ENCODE assay signal across 22 cellular contexts in the genomic region with DNA sequence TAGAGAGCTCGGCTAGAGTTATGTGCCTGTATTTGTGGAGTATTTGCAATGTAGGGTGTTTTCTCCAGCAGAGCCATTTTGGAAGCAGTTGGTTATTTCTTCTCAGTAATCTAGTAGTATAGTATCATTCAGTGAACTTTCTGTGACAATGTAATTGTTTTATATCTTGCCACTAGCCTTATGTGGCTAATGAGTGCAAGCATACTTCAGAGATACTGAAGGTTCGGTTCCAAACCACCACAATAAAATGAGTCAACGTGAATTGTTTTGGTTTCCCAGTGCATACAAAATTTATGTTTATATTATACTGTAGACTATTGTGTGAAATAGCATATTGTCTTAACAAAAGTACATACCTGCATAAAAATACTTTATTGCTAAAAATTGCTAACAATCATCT.
A peak's percentile ranks its signal among the peaks of the same experiment; 100 is the strongest.
DNase-seq lines count a peak whose midpoint lies in the region; ATAC-seq, FAIRE-seq and TF ChIP-seq lines count a peak whose summit lies in the region.
"Had no signal": no experiment of that assay in that cellular context is flagged by ENCODE, and none has a peak within 500 bp of the region (broad histone marks: within the 10 kb centered on the region; RNA-seq: fewer than 3 reads in every experiment).

No MANE protein-coding gene starts in this region.

- no peaks in the 10 kb centered on the region for H3K9me3 ChIP-seq in endothelial cell of umbilical vein (replicated peaks; ENCODE audit: control insufficient read depth, insufficient read depth, low read length)
- H3K9me3 ChIP-seq: Caco-2 had no signal

- no peaks in the 10 kb centered on the region for H3K36me3 ChIP-seq in endothelial cell of umbilical vein (ENCODE audit: control insufficient read depth in 2 of 2, extremely low read depth in 1 of 2, insufficient read depth in 2 of 2, low read length in 2 of 2)

- H3K4me2 ChIP-seq in endothelial cell of umbilical vein (ENCODE audit: insufficient read depth, low read length), result no peak overlapping the region
- H3K4me2 ChIP-seq: SK-N-SH had no signal

- no peak overlapping the region for H3K27ac ChIP-seq in endothelial cell of umbilical vein (ENCODE audit: insufficient read depth, low read depth, low read length)
- H3K27ac ChIP-seq: C4-2B had no signal

- no peak for TF ChIP-seq POLR2A in endothelial cell of umbilical vein (IDR thresholded peaks at IDR 0.05; ENCODE audit: low read depth, low read length)

- H3K79me2 ChIP-seq in endothelial cell of umbilical vein (ENCODE audit: control insufficient read depth, insufficient read depth, low read length), result no peaks in the 10 kb centered on the region

- POLR2A ChIA-PET in endothelial cell of umbilical vein (lab: Charles Lee), result no interaction called here

- no peak overlapping the region for H3K9ac ChIP-seq in endothelial cell of umbilical vein (replicated peaks; ENCODE audit: extremely low read depth, insufficient read depth, low read length)
- H3K9ac ChIP-seq: SK-N-SH had no signal

- TF ChIP-seq CTCF in endothelial cell of umbilical vein (IDR thresholded peaks at IDR 0.05; ENCODE audit: extremely low read depth in 1 of 2, insufficient read depth in 1 of 2, low read depth in 1 of 2, low read length in 2 of 2), result no peak

- no TSS peak for BruUV-seq in endothelial cell of umbilical vein (replicated peaks; lab: Mats Ljungman, UMichigan)

- ATAC-seq in left colon (peak; percentile 85), sciatic nerve (no peak), HG02642 (IDR thresholded peaks at IDR 0.05; ENCODE audit: poor library complexity, unreplicated experiment) (no peak)
- ATAC-seq: CD8-positive, alpha-beta T cell; GM12878; HCT116 had no signal

- dilution Hi-C loops in endothelial cell of umbilical vein (cut with MboI; ENCODE audit: extremely low pct_ligation_motif_present, low sequenced_read_pairs), result no loop called here

- DNase-seq in M059J (ENCODE audit: low read depth) (peak; percentile 74), endothelial cell of umbilical vein (ENCODE audit: low read depth, low spot score) (no peak), left colon (no peak), sciatic nerve (ENCODE audit: low spot score) (no peak), NCI-H526 (lab: John Stamatoyannopoulos, UW) (no peak), posterior vena cava (ENCODE audit: low spot score) (no peak)
- DNase-seq: Caco-2; CD8-positive, alpha-beta T cell; GDM1; Karpas-422; MV-4-11; NCI-H1105; NCI-H146; NCI-H1930; NCI-H2107; NCI-H524; NCI-H774; SK-N-SH had no signal

- H2AFZ ChIP-seq in endothelial cell of umbilical vein (ENCODE audit: low read depth, low read length), result no peak overlapping the region

- no peak overlapping the region for H3K4me3 ChIP-seq in endothelial cell of umbilical vein (replicated peaks in 1 of 3; ENCODE audit: insufficient read depth in 1 of 3, low read depth in 1 of 3, low read length in 3 of 3)
- H3K4me3 ChIP-seq: GM12878 had no signal

- intact Hi-C loops in endothelial cell of umbilical vein (cut with micrococcal nuclease), result no loop called here
- intact Hi-C loops in left colon (cut with DNase I, micrococcal nuclease), result no loop called here
- intact Hi-C loops in sciatic nerve (cut with DNase I), result no loop called here
- intact Hi-C loops in posterior vena cava (cut with DNase I), result no loop called here

- H3K9me1 ChIP-seq in endothelial cell of umbilical vein (replicated peaks; ENCODE audit: control insufficient read depth, extremely low read depth, insufficient read depth, low read length), result no peaks in the 10 kb centered on the region

- H4K20me1 ChIP-seq in endothelial cell of umbilical vein (replicated peaks; ENCODE audit: control insufficient read depth, extremely low read depth, insufficient read depth, low read length), result no peaks in the 10 kb centered on the region

- FAIRE-seq in endothelial cell of umbilical vein (lab: Jason Lieb, UNC), result peak; percentile 12
- FAIRE-seq: GM12878 had no signal

- no peaks in the 10 kb centered on the region for H3K4me1 ChIP-seq in endothelial cell of umbilical vein (ENCODE audit: control insufficient read depth, extremely low read depth, insufficient read depth, low read length)

- no peaks in the 10 kb centered on the region for H3K27me3 ChIP-seq in endothelial cell of umbilical vein (ENCODE audit: control insufficient read depth in 2 of 2, insufficient read depth in 2 of 2, low read length in 2 of 2)

- CTCF ChIA-PET in endothelial cell of umbilical vein (lab: Charles Lee), result interaction anchor here (0.9 kb wide), 1 partner anchor 433 kb away, joined by 3 read pairs; no protein-coding TSS in a partner anchor

TF ChIP-seq in endothelial cell of umbilical vein, 7 proteins besides CTCF, POLR2A, EP300 and RAD21:
- TF ChIP-seq FOS (IDR thresholded peaks at IDR 0.05; ENCODE audit: borderline replicate concordance, insufficient read depth, low read length) (no peak), GATA2 (IDR thresholded peaks at IDR 0.05; ENCODE audit: insufficient read depth, insufficient read length, low read depth, low read length) (no peak), JUN (IDR thresholded peaks at IDR 0.05; ENCODE audit: borderline replicate concordance, insufficient read depth, insufficient read length, low read depth) (no peak), POLR2AphosphoS5 (IDR thresholded peaks at IDR 0.05; ENCODE audit: insufficient read depth, low read depth, low read length) (no peak), MAX (IDR thresholded peaks at IDR 0.05; ENCODE audit: insufficient read depth, insufficient read length) (no peak), EZH2 (IDR thresholded peaks at IDR 0.05; ENCODE audit: borderline replicate concordance, low read depth, low read length, severe bottlenecking) (no peak), MYC (IDR thresholded peaks at IDR 0.05; ENCODE audit: low read depth, low read length) (no peak)
